In genomic region chr7:43649755-43650274, GRCh38 we compare ENCODE assay signal across 8 cellular contexts.
A peak's percentile ranks its signal among the peaks of the same experiment; 100 is the strongest.
DNase-seq lines count a peak whose midpoint lies in the region; ATAC-seq, FAIRE-seq and TF ChIP-seq lines count a peak whose summit lies in the region.

No MANE protein-coding gene starts in this region.

- no peak for TF ChIP-seq RAD21 in K562 (CRISPR knock-in tag; conservative IDR thresholded peaks at IDR 0.05 in 1 of 2, IDR thresholded peaks at IDR 0.05 in 1 of 2)

- H3K4me3 ChIP-seq in K562, result no peak overlapping the region

- TF ChIP-seq CTCF in K562 (IDR thresholded peaks at IDR 0.05 in 2 of 3, conservative IDR thresholded peaks at IDR 0.05 in 1 of 3; ENCODE audit: insufficient read depth in 2 of 3, low read depth in 1 of 3, low read length in 3 of 3) (no peak), natural killer cell (IDR thresholded peaks at IDR 0.05) (no peak)

- CTCF ChIA-PET in K562 (lab: Yijun Ruan, JAX; ENCODE audit: low intra/inter-chr PET ratio), result no interaction called here

- H3K9me1 ChIP-seq in K562 (ENCODE audit: control insufficient read depth, insufficient read depth, low read length), result no peaks in the 10 kb centered on the region

- ATAC-seq in HG03064 (IDR thresholded peaks at IDR 0.05; ENCODE audit: low read depth, unreplicated experiment) (peak; percentile 61), K562 (no peak), natural killer cell (peak; percentile 61 to 82 (median 75))

- intact Hi-C loops in K562 (cut with micrococcal nuclease), result no loop called here
- intact Hi-C loops in natural killer cell (cut with micrococcal nuclease), result loop anchor here (1.0 to 5.0 kb wide), 4 partner anchors 25 to 64 kb away; no protein-coding TSS in a partner anchor

- peaks cover 7% of the 10 kb centered on the region for H3K36me3 Mint-ChIP-seq in natural killer cell

- H3K4me1 ChIP-seq in K562 (replicated peaks in 1 of 2; ENCODE audit: control insufficient read depth in 2 of 2, insufficient read depth in 2 of 2, low read length in 2 of 2), result no peaks in the 10 kb centered on the region

- in situ Hi-C loops in K562 (cut with MboI), result no loop called here

- H3K27me3 Mint-ChIP-seq in natural killer cell (ENCODE audit: low read depth in 2 of 2), result no peaks in the 10 kb centered on the region

- H3K4me3 Mint-ChIP-seq in natural killer cell, result peak overlapping the region; percentile 80

- TF ChIP-seq POLR2A in K562 (conservative IDR thresholded peaks at IDR 0.05), result no peak

- peak in 2 of 3 donors; percentile 46 to 50 for DNase-seq in stimulated activated CD4-positive, alpha-beta T cell treated with anti-CD3 and anti-CD28 coated beads, Interleukin-12 subunit alpha, Interleukin-12 subunit beta, amount 100 ng/mL, for 48 hours (ENCODE audit: low read depth in 2 of 3, low spot score in 1 of 3)
- DNase-seq in stimulated activated CD4-positive, alpha-beta T cell treated with anti-CD3 and anti-CD28 coated beads, Interleukin-12 subunit alpha, Interleukin-12 subunit beta, amount 100 ng/mL, for 4 hours, result no peak
- peak; percentile 77 for DNase-seq in SIG-M5 treated with dmso at 0.1 percent for 504 hours (lab: John Stamatoyannopoulos, UW; ENCODE audit: unreplicated experiment)
- DNase-seq in K562 (ENCODE audit: extremely low read depth in 1 of 4, low spot score in 3 of 4), result no peak
- DNase-seq in natural killer cell, result peak; percentile 55
- no peak for DNase-seq in NCI-H2227 (lab: John Stamatoyannopoulos, UW; ENCODE audit: unreplicated experiment)
- DNase-seq in DMS53 treated with DMSO at 0.1 percent for 48 hours (lab: John Stamatoyannopoulos, UW; ENCODE audit: unreplicated experiment), result no peak

- no peak overlapping the region for H3K27ac ChIP-seq in K562 (ENCODE audit: extremely low read depth, low read depth, low read length)

- POLR2A ChIA-PET in K562 (lab: Yijun Ruan, JAX), result interaction anchor here (0.6 kb wide), 1 partner anchor 18 kb away, joined by 3 read pairs; no protein-coding TSS in a partner anchor

- H3K4me1 Mint-ChIP-seq in natural killer cell, result peaks cover 86 to 92% of the 10 kb centered on the region in 2 donors

- H3K79me2 ChIP-seq in K562 (ENCODE audit: control insufficient read depth, insufficient read depth, low read length), result peaks cover 36% of the 10 kb centered on the region; the same call in 2 of the 3 replicates

- H3K36me3 ChIP-seq in K562 (ENCODE audit: control insufficient read depth, insufficient read depth, low read length), result peaks cover 66% of the 10 kb centered on the region; the same call in 2 of the 3 replicates

- H3K27ac Mint-ChIP-seq in natural killer cell, result peak overlapping the region; percentile 90 to 99

- TF ChIP-seq EP300 in K562 (IDR thresholded peaks at IDR 0.05; ENCODE audit: low read length), result no peak

- no peak overlapping the region for H2AFZ ChIP-seq in K562 (ENCODE audit: low read depth, low read length)

- WGBS in K562 (ENCODE audit: insufficient coverage, low coverage, missing lambda C conversion rate), result 88% methylated on average over 4 of the region's 4 CpGs

- no TSS peak for BruUV-seq in K562 (replicated peaks; lab: Mats Ljungman, UMichigan)

- H3K9me3 ChIP-seq in K562 (replicated peaks; ENCODE audit: control insufficient read depth, insufficient read depth, low read depth, low read length), result no peaks in the 10 kb centered on the region

- H3K4me2 ChIP-seq in K562 (ENCODE audit: insufficient read depth, low read length), result no peak overlapping the region

- H3K27me3 ChIP-seq in K562 (ENCODE audit: control insufficient read depth in 2 of 2, insufficient read depth in 2 of 2, low read length in 2 of 2), result no peaks in the 10 kb centered on the region

- FAIRE-seq in K562 (lab: Jason Lieb, UNC), result no peak

- no peaks in the 10 kb centered on the region for H3K9me3 Mint-ChIP-seq in natural killer cell

- peaks cover 8% of the 10 kb centered on the region; the same call in 1 of the 2 replicates for H4K20me1 ChIP-seq in K562 (replicated peaks; ENCODE audit: control insufficient read depth, insufficient read depth, low read length)

- H3K9ac ChIP-seq in K562 (ENCODE audit: insufficient read depth in 1 of 2, low read depth in 2 of 2, low read length in 2 of 2), result no peak overlapping the region

TF ChIP-seq in K562, 482 proteins besides CTCF, POLR2A, EP300 and RAD21:
- TF ChIP-seq SPI1 (IDR thresholded peaks at IDR 0.05; ENCODE audit: borderline replicate concordance, low read depth, low read length) (peak; percentile 37; the same call in 1 of the 2 replicates), PRMT5 (CRISPR knock-in tag; IDR thresholded peaks at IDR 0.05) (no peak)

Comparison
In these comparisons a context has a peak if more than half of its experiments do, and no peak if none do; other contexts are left out.
1. DNase-seq: peak in stimulated activated CD4-positive, alpha-beta T cell treated with anti-CD3 and anti-CD28 coated beads, Interleukin-12 subunit alpha, Interleukin-12 subunit beta, amount 100 ng/mL, for 48 hours (2 of 3), SIG-M5 treated with dmso at 0.1 percent for 504 hours (single experiment) and natural killer cell (single experiment); none in stimulated activated CD4-positive, alpha-beta T cell treated with anti-CD3 and anti-CD28 coated beads, Interleukin-12 subunit alpha, Interleukin-12 subunit beta, amount 100 ng/mL, for 4 hours (single experiment), K562 (0 of 4), NCI-H2227 (single experiment) and DMS53 treated with DMSO at 0.1 percent for 48 hours (single experiment).